7 cellular contexts compared by ENCODE assay signal in the genomic region with DNA sequence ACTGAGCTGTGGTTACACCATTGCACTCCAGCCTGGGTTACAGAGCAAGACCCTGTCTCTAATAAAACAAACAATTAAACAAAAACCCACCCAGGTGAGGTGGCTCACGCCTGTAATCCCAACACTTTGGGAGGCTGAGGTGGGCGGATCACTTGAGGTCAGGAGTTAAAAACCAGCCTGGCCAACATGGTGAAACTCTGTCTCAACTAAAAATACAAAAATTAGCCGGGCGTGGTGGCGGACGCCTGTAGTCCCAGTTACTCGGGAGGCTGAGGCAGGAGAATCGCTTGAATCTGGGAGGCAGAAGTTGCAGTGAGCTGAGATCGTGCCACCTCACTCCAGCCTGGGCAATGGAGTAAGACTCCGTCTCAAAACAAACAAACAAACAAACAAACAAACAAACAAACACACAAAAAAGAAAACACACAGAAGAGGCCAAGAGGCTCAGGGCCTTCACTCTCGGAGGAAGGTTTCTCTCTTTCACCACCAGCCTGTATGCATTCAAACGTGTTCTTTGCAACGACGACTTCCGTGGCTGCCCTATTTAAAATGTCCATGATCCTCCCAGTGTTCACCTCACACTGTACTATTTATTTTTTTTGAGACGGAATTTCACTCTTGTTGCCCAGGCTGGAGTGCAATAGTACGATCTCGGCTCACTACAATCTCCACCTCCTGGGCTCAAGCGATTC. TPM values are rescaled to one million over a fixed set of nuclear protein-coding genes. Genes with fewer than 3 reads are reported as not detected.
A peak's percentile ranks its signal among the peaks of the same experiment; 100 is the strongest.
DNase-seq lines count a peak whose midpoint lies in the region; ATAC-seq and TF ChIP-seq lines count a peak whose summit lies in the region.
"Not testable (repeated sequence)": the region's sequence is repeated elsewhere in the genome, so short reads cannot be mapped to it uniquely, and the experiment has no call there.

No MANE protein-coding gene starts in this region.

- not testable (repeated sequence) for H3K4me1 ChIP-seq in GM23248 (ENCODE audit: insufficient read depth); foreskin keratinocyte
- H3K4me1 ChIP-seq in OCI-LY7 (ENCODE audit: insufficient read depth, low read length, poor library complexity, severe bottlenecking) (peaks cover 29% of the 10 kb centered on the region), mucosa of stomach (ENCODE audit: control insufficient read depth, insufficient read depth, low read length) (peaks cover 25% of the 10 kb centered on the region), skeletal muscle satellite cell (ENCODE audit: control insufficient read depth, insufficient read depth, low read length) (peaks cover 23% of the 10 kb centered on the region)

- H3K27me3 ChIP-seq in GM23248 (replicated peaks; ENCODE audit: insufficient read depth); foreskin keratinocyte; mucosa of stomach (ENCODE audit: control insufficient read depth, insufficient read depth, low read length); skeletal muscle satellite cell (ENCODE audit: control insufficient read depth, insufficient read depth, low read length): not testable (repeated sequence)

- H2AFZ ChIP-seq in GM23248: peak overlapping the region; percentile 80
- not testable (repeated sequence) for H2AFZ ChIP-seq in OCI-LY7 (ENCODE audit: low read length)

- H3K4me1 Mint-ChIP-seq in activated CD4-positive, alpha-beta memory T cell treated with anti-CD3 and anti-CD28 coated beads, Interleukin-2, amount 10 ng/mL, durations not matched to agents 7 days and 5 days: peaks cover 37% of the 10 kb centered on the region
- H3K4me1 Mint-ChIP-seq in brain: peaks cover 34% of the 10 kb centered on the region

- peak overlapping the region; percentile 82 for H3K4me3 Mint-ChIP-seq in activated CD4-positive, alpha-beta memory T cell treated with anti-CD3 and anti-CD28 coated beads, Interleukin-2, amount 10 ng/mL, durations not matched to agents 7 days and 5 days
- H3K4me3 Mint-ChIP-seq in brain: peak overlapping the region; percentile 87 to 92 (median 88)

- intact Hi-C loops in OCI-LY7 (cut with micrococcal nuclease; ENCODE audit: unreplicated experiment): not testable (repeated sequence)

- not testable (repeated sequence) for H3K9me2 ChIP-seq in GM23248 (ENCODE audit: insufficient read depth); OCI-LY7 (ENCODE audit: insufficient read depth, low read length)

- 90% methylated on average over 19 of the region's 19 CpGs for WGBS in GM23248 (ENCODE audit: low coverage in 1 of 2, low lambda C conversion rate in 2 of 2, missing lambda C conversion rate in 2 of 2), 2 experiments

- not testable (repeated sequence) for H3K27ac ChIP-seq in GM23248; OCI-LY7 (ENCODE audit: low read depth, low read length, poor library complexity, severe bottlenecking)
- H3K27ac ChIP-seq in foreskin keratinocyte: peak overlapping the region; percentile 73

- H3K36me3 ChIP-seq in GM23248 (ENCODE audit: low read depth); mucosa of stomach (ENCODE audit: control insufficient read depth, insufficient read depth, low read length); skeletal muscle satellite cell (ENCODE audit: insufficient read depth, low read length): not testable (repeated sequence)
- peaks cover 21% of the 10 kb centered on the region for H3K36me3 ChIP-seq in OCI-LY7 (ENCODE audit: insufficient read depth, low read length)

- peak overlapping the region; percentile 92 for H3K4me2 ChIP-seq in GM23248 (ENCODE audit: unreplicated experiment)
- H3K4me2 ChIP-seq in OCI-LY7 (ENCODE audit: low read length): peak overlapping the region; percentile 86
- H3K4me2 ChIP-seq in skeletal muscle satellite cell (ENCODE audit: low read length): peak overlapping the region; percentile 98

- CTCF ChIA-PET in OCI-LY7 (lab: Charles Lee; ENCODE audit: unreplicated experiment): not testable (repeated sequence)
- CTCF ChIA-PET in activated CD4-positive, alpha-beta memory T cell treated with anti-CD3 and anti-CD28 coated beads, Interleukin-2, amount 10 ng/mL, durations not matched to agents 7 days and 5 days (lab: Charles Lee): interaction anchor here (1.3 to 1.5 kb wide), 2 partner anchors 15 to 76 kb away, joined by 4 to 5 read pairs; no protein-coding TSS in a partner anchor

- DNase-seq in GM23248; OCI-LY7 (ENCODE audit: low spot score); activated CD4-positive, alpha-beta memory T cell treated with anti-CD3 and anti-CD28 coated beads, Interleukin-2, amount 10 ng/mL, durations not matched to agents 7 days and 5 days; foreskin keratinocyte: not testable (repeated sequence)

- POLR2A ChIA-PET in OCI-LY7 (lab: Charles Lee): interaction anchor here (0.7 to 1.5 kb wide), 5 partner anchors 9 to 130 kb away, joined by 3 to 6 read pairs (median 4); no protein-coding TSS in a partner anchor
- POLR2A ChIA-PET in activated CD4-positive, alpha-beta memory T cell treated with anti-CD3 and anti-CD28 coated beads, Interleukin-2, amount 10 ng/mL, durations not matched to agents 7 days and 5 days (lab: Charles Lee): interaction anchor here (1.5 to 2.6 kb wide), 3 partner anchors 87 to 196 kb away, joined by 3 to 12 read pairs (median 4); a partner anchor contains a TSS

- H3K27me3 Mint-ChIP-seq in activated CD4-positive, alpha-beta memory T cell treated with anti-CD3 and anti-CD28 coated beads, Interleukin-2, amount 10 ng/mL, durations not matched to agents 7 days and 5 days: not testable (repeated sequence)
- peaks cover 12% of the 10 kb centered on the region for H3K27me3 Mint-ChIP-seq in brain

- BruUV-seq in OCI-LY7 (replicated peaks; lab: Mats Ljungman, UMichigan): not testable (repeated sequence)

- H3K79me2 ChIP-seq in GM23248 (ENCODE audit: insufficient read depth): peaks cover 39% of the 10 kb centered on the region
- H3K79me2 ChIP-seq in OCI-LY7 (ENCODE audit: insufficient read depth, low read depth, low read length): peaks cover 42% of the 10 kb centered on the region

- ATAC-seq in foreskin keratinocyte: not testable (repeated sequence)

- not testable (repeated sequence) for H3F3A ChIP-seq in GM23248 (ENCODE audit: insufficient read depth)

- peak overlapping the region; percentile 87 for H3K27ac Mint-ChIP-seq in activated CD4-positive, alpha-beta memory T cell treated with anti-CD3 and anti-CD28 coated beads, Interleukin-2, amount 10 ng/mL, durations not matched to agents 7 days and 5 days
- H3K27ac Mint-ChIP-seq in brain: peak overlapping the region; percentile 86 to 98 (median 93)

- H3K4me3 ChIP-seq in GM23248 (peak overlapping the region; percentile 86), OCI-LY7 (ENCODE audit: low read depth, low read length, poor library complexity, severe bottlenecking) (peak overlapping the region; percentile 87), skeletal muscle satellite cell (ENCODE audit: low read length) (peak overlapping the region; percentile 98)
- not testable (repeated sequence) for H3K4me3 ChIP-seq in mucosa of stomach (ENCODE audit: low read length)

- not testable (repeated sequence) for TF ChIP-seq CTCF in OCI-LY7 (conservative IDR thresholded peaks at IDR 0.05; ENCODE audit: low read length); brain (conservative IDR thresholded peaks at IDR 0.05); foreskin keratinocyte (conservative IDR thresholded peaks at IDR 0.05)

- H4K20me1 ChIP-seq in GM23248 (ENCODE audit: insufficient read depth); OCI-LY7 (ENCODE audit: insufficient read depth, low read length): not testable (repeated sequence)

- in situ Hi-C loops in GM23248 (cut with MboI): not testable (repeated sequence)

- H3K9me3 Mint-ChIP-seq in activated CD4-positive, alpha-beta memory T cell treated with anti-CD3 and anti-CD28 coated beads, Interleukin-2, amount 10 ng/mL, durations not matched to agents 7 days and 5 days; brain: not testable (repeated sequence)

- H3K9ac ChIP-seq in GM23248 (peak overlapping the region; percentile 91), mucosa of stomach (ENCODE audit: low read length) (peak overlapping the region; percentile 83), skeletal muscle satellite cell (ENCODE audit: low read depth, low read length) (peak overlapping the region; percentile 98)

- peaks cover 11% of the 10 kb centered on the region for H3K36me3 Mint-ChIP-seq in activated CD4-positive, alpha-beta memory T cell treated with anti-CD3 and anti-CD28 coated beads, Interleukin-2, amount 10 ng/mL, durations not matched to agents 7 days and 5 days (ENCODE audit: low read depth)
- peaks cover 12% of the 10 kb centered on the region for H3K36me3 Mint-ChIP-seq in brain

- not testable (repeated sequence) for H3K9me3 ChIP-seq in GM23248 (ENCODE audit: low read depth); OCI-LY7 (ENCODE audit: low read length); mucosa of stomach (ENCODE audit: control insufficient read depth, low read length); skeletal muscle satellite cell (replicated peaks; ENCODE audit: low read length)

RNA-seq across cellular contexts. Expression of a gene that starts 1.4 kb away (rescaled TPM):
- 44.0 and 57.8 TPM in 2 replicates for total RNA-seq in GM23248 (2014; rRNA removed; shearing (Covaris generic))
- 35.3 and 37.1 TPM in 2 replicates for polyA plus RNA-seq in GM23248 (2016; fragmentation: Nextera tagmentation; extraction: Ambion mirVana)
- 360 and 409 TPM in 2 replicates for total RNA-seq in OCI-LY7 (2014; rRNA removed; shearing (Covaris generic))
- 554 and 581 TPM in 2 replicates for total RNA-seq in OCI-LY7 (2022)
- total RNA-seq in activated CD4-positive, alpha-beta memory T cell treated with anti-CD3 and anti-CD28 coated beads, Interleukin-2, amount 10 ng/mL, durations not matched to agents 7 days and 5 days: 10 to 100 TPM; 89.8 to 97.6 TPM
- polyA plus RNA-seq in brain (ENCODE audit: insufficient read depth, low read depth, low replicate concordance): 131 TPM
- 89.6 and 107 TPM in 2 replicates for total RNA-seq in foreskin keratinocyte
- polyA plus RNA-seq in foreskin keratinocyte: 80.4 and 85.9 TPM in 2 replicates
- total RNA-seq in skeletal muscle satellite cell (2012; rRNA removed): 81.4 and 81.5 TPM in 2 replicates

RNA-seq across cellular contexts. Expression of a gene that starts 30.8 kb away (rescaled TPM):
- total RNA-seq in GM23248 (2014; rRNA removed; shearing (Covaris generic)): 37.6 and 57.5 TPM in 2 replicates
- polyA plus RNA-seq in GM23248 (2016; fragmentation: Nextera tagmentation; extraction: Ambion mirVana) (20.3 and 20.8 TPM in 2 replicates), brain (ENCODE audit: insufficient read depth, low read depth, low replicate concordance) (18.0 TPM), foreskin keratinocyte (13.5 and 13.8 TPM in 2 replicates)
- total RNA-seq in OCI-LY7 (2014; rRNA removed; shearing (Covaris generic)): 24.1 and 28.3 TPM in 2 replicates
- total RNA-seq in OCI-LY7 (2022) (26.2 and 27.3 TPM in 2 replicates), foreskin keratinocyte (14.0 and 16.6 TPM in 2 replicates)
- 10 to 100 TPM; 24.3 to 25.7 TPM for total RNA-seq in activated CD4-positive, alpha-beta memory T cell treated with anti-CD3 and anti-CD28 coated beads, Interleukin-2, amount 10 ng/mL, durations not matched to agents 7 days and 5 days
- total RNA-seq in skeletal muscle satellite cell (2012; rRNA removed): 25.3 and 27.1 TPM in 2 replicates

RNA-seq across cellular contexts. Expression of a gene that starts 31.0 kb away (rescaled TPM):
- 114 and 140 TPM in 2 replicates for total RNA-seq in GM23248 (2014; rRNA removed; shearing (Covaris generic))
- polyA plus RNA-seq in GM23248 (2016; fragmentation: Nextera tagmentation; extraction: Ambion mirVana) (57.3 and 61.5 TPM in 2 replicates), brain (ENCODE audit: insufficient read depth, low read depth, low replicate concordance) (55.1 TPM), foreskin keratinocyte (46.1 and 52.7 TPM in 2 replicates)
- 26.7 and 31.8 TPM in 2 replicates for total RNA-seq in OCI-LY7 (2014; rRNA removed; shearing (Covaris generic))
- total RNA-seq in OCI-LY7 (2022) (27.5 and 31.5 TPM in 2 replicates), foreskin keratinocyte (43.8 and 54.1 TPM in 2 replicates)
- total RNA-seq in activated CD4-positive, alpha-beta memory T cell treated with anti-CD3 and anti-CD28 coated beads, Interleukin-2, amount 10 ng/mL, durations not matched to agents 7 days and 5 days: 10 to 100 TPM; 23.8 to 26.0 TPM
- 73.3 and 74.7 TPM in 2 replicates for total RNA-seq in skeletal muscle satellite cell (2012; rRNA removed)
